Comparison of ENCODE assay signal across 19 cellular contexts in the genomic region with DNA sequence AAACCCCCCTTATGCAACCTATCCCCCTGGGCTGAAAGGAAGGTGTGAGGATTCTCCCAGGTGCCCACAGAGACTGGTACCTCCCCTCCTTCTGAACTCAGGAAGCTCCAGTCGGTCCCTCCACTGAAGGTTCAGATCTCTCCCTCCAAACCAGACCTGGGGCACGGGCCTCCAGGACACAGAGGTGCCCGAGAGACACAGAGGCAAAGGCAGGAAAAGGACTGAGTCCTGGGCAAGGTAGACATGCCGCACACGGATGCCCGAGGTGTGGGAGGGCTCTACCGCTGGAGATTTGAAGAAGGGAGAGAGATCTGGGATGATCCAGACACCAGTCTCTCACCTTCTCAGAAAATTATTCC. TPM values are rescaled to one million over a fixed set of nuclear protein-coding genes. Genes with fewer than 3 reads are reported as not detected.
DNase-seq lines count a peak whose midpoint lies in the region; ATAC-seq and TF ChIP-seq lines count a peak whose summit lies in the region.
"Had no signal": no experiment of that assay in that cellular context is flagged by ENCODE, and none has a peak within 500 bp of the region (broad histone marks: within the 10 kb centered on the region; RNA-seq: fewer than 3 reads in every experiment).

No MANE protein-coding gene starts in this region.

- H3K27ac ChIP-seq in IMR-90 (ENCODE audit: insufficient read depth, low read length): peak overlapping the region; percentile 78
- no peak overlapping the region for H3K27ac ChIP-seq in sigmoid colon
- H3K27ac ChIP-seq: left ventricle myocardium inferior had no signal

- ATAC-seq in IMR-90 (ENCODE audit: low read depth) (peak; percentile 3), GM19324 (IDR thresholded peaks at IDR 0.05; ENCODE audit: low FRiP score, unreplicated experiment) (no peak)
- ATAC-seq: activated CD4-positive, CD25-positive, alpha-beta regulatory T cell treated with anti-CD3 and anti-CD28 coated beads, Interleukin-2, amount 50 U/mL, for 24 hours had no signal

- no TSS peak for BruUV-seq in IMR-90 (replicated peaks; lab: Mats Ljungman, UMichigan)

- H3K4me3 Mint-ChIP-seq in dendritic cell treated with granulocyte-macrophage colony-stimulating factor and Interleukin-4, amounts not matched to agents 40 ng/mL and 50 ng/mL, for 4 days: no peak overlapping the region
- H3K4me3 Mint-ChIP-seq in mesothelial cell of epicardium: no peak overlapping the region
- H3K4me3 Mint-ChIP-seq: brain; CD4-positive, CD25-positive, alpha-beta regulatory T cell; IgD-negative memory B cell; nephron progenitor cell had no signal

- intact Hi-C loops in IMR-90 (cut with micrococcal nuclease) (no loop called here), sigmoid colon (cut with DNase I) (no loop called here)
- intact Hi-C loops in dendritic cell treated with granulocyte-macrophage colony-stimulating factor and Interleukin-4, amounts not matched to agents 40 ng/mL and 50 ng/mL, for 4 days (cut with micrococcal nuclease): no loop called here

- H3K4me3 ChIP-seq in IMR-90 (ENCODE audit: insufficient read depth, low read depth, low read length) (no peak overlapping the region), sigmoid colon (no peak overlapping the region)
- H3K4me3 ChIP-seq: left ventricle myocardium inferior had no signal

- peak overlapping the region; percentile 84 for H3K18ac ChIP-seq in IMR-90 (ENCODE audit: low read depth, low read length)

- no peak for TF ChIP-seq POLR2A in IMR-90 (IDR thresholded peaks at IDR 0.05; ENCODE audit: low read depth, low read length)
- no peak for TF ChIP-seq POLR2A in sigmoid colon (IDR thresholded peaks at IDR 0.05)

- in situ Hi-C loops in IMR-90 (cut with MboI; ENCODE audit: low sequenced_read_pairs): loop anchor here (10.0 kb wide), 1 partner anchor 189 kb away; a partner anchor contains a TSS

- peak overlapping the region; percentile 92 for H2AK9ac ChIP-seq in IMR-90 (replicated peaks; ENCODE audit: low read depth, low read length, poor library complexity)

- H3K27me3 ChIP-seq in IMR-90 (ENCODE audit: control insufficient read depth, insufficient read depth, low read length) (no peaks in the 10 kb centered on the region), sigmoid colon (peaks cover 0 to 26% (median 3%) of the 10 kb centered on the region in 3 donors)

- no peaks in the 10 kb centered on the region for H3K36me3 Mint-ChIP-seq in dendritic cell treated with granulocyte-macrophage colony-stimulating factor and Interleukin-4, amounts not matched to agents 40 ng/mL and 50 ng/mL, for 4 days (ENCODE audit: low read depth)
- H3K36me3 Mint-ChIP-seq in mesothelial cell of epicardium: no peaks in the 10 kb centered on the region
- H3K36me3 Mint-ChIP-seq: brain; CD4-positive, CD25-positive, alpha-beta regulatory T cell had no signal

- no peak for TF ChIP-seq CTCF in IMR-90 (conservative IDR thresholded peaks at IDR 0.05; ENCODE audit: low read depth, low read length)
- no peak for TF ChIP-seq CTCF in sigmoid colon (IDR thresholded peaks at IDR 0.05)
- TF ChIP-seq CTCF in mesothelial cell of epicardium (IDR thresholded peaks at IDR 0.05; ENCODE audit: unreplicated experiment): no peak

- peaks cover 35% of the 10 kb centered on the region for H3K9me1 ChIP-seq in IMR-90 (ENCODE audit: insufficient read depth, low read length)

- H3K4me1 Mint-ChIP-seq in dendritic cell treated with granulocyte-macrophage colony-stimulating factor and Interleukin-4, amounts not matched to agents 40 ng/mL and 50 ng/mL, for 4 days (ENCODE audit: low read depth): peaks cover 38% of the 10 kb centered on the region
- H3K4me1 Mint-ChIP-seq in mesothelial cell of epicardium: peaks cover 2% of the 10 kb centered on the region

- TF ChIP-seq EP300 in sigmoid colon (IDR thresholded peaks at IDR 0.05): no peak

- no peak for TF ChIP-seq RAD21 in IMR-90 (IDR thresholded peaks at IDR 0.05; ENCODE audit: low read length)

- peak overlapping the region; percentile 89 for H3K23ac ChIP-seq in IMR-90 (ENCODE audit: low read depth, low read length)

- H2AK5ac ChIP-seq in IMR-90 (ENCODE audit: low read depth, low read length): peak overlapping the region; percentile 97

- H3K79me1 ChIP-seq in IMR-90 (ENCODE audit: low read depth in 1 of 2, low read length in 2 of 2): peaks cover 9 to 10% of the 10 kb centered on the region in 2 experiments; a peak in 2 of 4 replicates

- H3K9me3 ChIP-seq in IMR-90 (ENCODE audit: control insufficient read depth, insufficient read depth, low read length): no peaks in the 10 kb centered on the region
- H3K9me3 ChIP-seq in sigmoid colon: no peaks in the 10 kb centered on the region
- H3K9me3 ChIP-seq: left ventricle myocardium inferior had no signal

- CTCF ChIA-PET in IMR-90 (lab: Yijun Ruan, JAX): interaction anchor here (0.6 kb wide), 1 partner anchor 38 kb away, joined by 3 read pairs; no protein-coding TSS in a partner anchor

- peak overlapping the region; percentile 95 for H2BK20ac ChIP-seq in IMR-90 (ENCODE audit: low read depth, low read length)

- H3K4me1 ChIP-seq in IMR-90 (ENCODE audit: control insufficient read depth, insufficient read depth, low read length): peaks cover 29% of the 10 kb centered on the region
- no peaks in the 10 kb centered on the region for H3K4me1 ChIP-seq in sigmoid colon

- H3K56ac ChIP-seq in IMR-90 (ENCODE audit: extremely low read depth, insufficient read depth, low read length): peak overlapping the region; percentile 69

- H4K20me1 ChIP-seq in IMR-90 (ENCODE audit: insufficient read depth, low read length): no peaks in the 10 kb centered on the region

- peak overlapping the region; percentile 95 for H3K4ac ChIP-seq in IMR-90 (ENCODE audit: low read depth, low read length)

- H2AFZ ChIP-seq in IMR-90 (replicated peaks; ENCODE audit: low read length, poor library complexity): peak overlapping the region; percentile 82

- peak overlapping the region; percentile 100 for H2BK15ac ChIP-seq in IMR-90 (ENCODE audit: low read depth, low read length)

- peak overlapping the region; percentile 44 for H3K4me2 ChIP-seq in IMR-90 (ENCODE audit: low read depth, low read length)

- peak overlapping the region; percentile 57 to 95 for H4K8ac ChIP-seq in IMR-90 (ENCODE audit: low read depth in 2 of 2, low read length in 2 of 2)

- H3K9ac ChIP-seq in IMR-90 (ENCODE audit: low read depth, low read length): peak overlapping the region; percentile 3; the same call in 1 of the 2 replicates

- no peak for DNase-seq in IMR-90
- DNase-seq in sigmoid colon: peak; percentile 32
- DNase-seq in mesothelial cell of epicardium (ENCODE audit: low spot score in 2 of 2, unreplicated experiment in 2 of 2): no peak
- DNase-seq: activated naive CD4-positive, alpha-beta T cell treated with Interleukin-2 at 50 U/mL for 16 hours; CD4-positive, CD25-positive, alpha-beta regulatory T cell; DND-41; left ventricle myocardium inferior; NCI-H1092 treated with DMSO at 0.1 percent for 48 hours; nephron progenitor cell; stimulated activated CD4-positive, alpha-beta T cell treated with anti-CD3 and anti-CD28 coated beads, Interleukin-2, amount 100 ng/mL, for 48 hours; stimulated activated CD8-positive, alpha-beta memory T cell treated with anti-CD3 and anti-CD28 coated beads, Interleukin-4, amount 100 ng/mL, for 48 hours had no signal

- dilution Hi-C loops in IMR-90 (cut with HindIII; ENCODE audit: low sequenced_read_pairs, unreplicated experiment): no loop called here

- peak overlapping the region; percentile 98 for H2BK120ac ChIP-seq in IMR-90 (ENCODE audit: low read depth, low read length)

- peak overlapping the region; percentile 86 for H2BK5ac ChIP-seq in IMR-90 (ENCODE audit: low read depth, low read length, poor library complexity, severe bottlenecking)

- peak overlapping the region; percentile 12 for H3K27ac Mint-ChIP-seq in dendritic cell treated with granulocyte-macrophage colony-stimulating factor and Interleukin-4, amounts not matched to agents 40 ng/mL and 50 ng/mL, for 4 days
- no peak overlapping the region for H3K27ac Mint-ChIP-seq in mesothelial cell of epicardium
- H3K27ac Mint-ChIP-seq: brain; CD4-positive, CD25-positive, alpha-beta regulatory T cell; IgD-negative memory B cell had no signal

- peak overlapping the region; percentile 95 for H4K91ac ChIP-seq in IMR-90 (ENCODE audit: insufficient read depth, low read depth, low read length)

- POLR2A ChIA-PET in IMR-90 (lab: Charles Lee; ENCODE audit: unreplicated experiment): interaction anchor here (1.0 kb wide), 1 partner anchor 20 kb away, joined by 3 read pairs; a partner anchor contains a TSS

- WGBS in IMR-90 (ENCODE audit: extremely low coverage in 2 of 2, insufficient read length in 1 of 2), 2 experiments: no CpG with 5 or more reads among the region's 7 CpGs
- 86 to 88% methylated on average over 7 of the region's 7 CpGs for WGBS in sigmoid colon, 2 donors

- H4K5ac ChIP-seq in IMR-90 (ENCODE audit: low read depth, low read length): peak overlapping the region; percentile 73

- H3K36me3 ChIP-seq in IMR-90 (ENCODE audit: control insufficient read depth, insufficient read depth, low read length): no peaks in the 10 kb centered on the region
- H3K36me3 ChIP-seq in sigmoid colon: no peaks in the 10 kb centered on the region
- H3K36me3 ChIP-seq: left ventricle myocardium inferior had no signal

- H3K27me3 Mint-ChIP-seq in dendritic cell treated with granulocyte-macrophage colony-stimulating factor and Interleukin-4, amounts not matched to agents 40 ng/mL and 50 ng/mL, for 4 days: peaks cover 11% of the 10 kb centered on the region
- peaks cover 4% of the 10 kb centered on the region for H3K27me3 Mint-ChIP-seq in mesothelial cell of epicardium (ENCODE audit: low read depth)

- H3K9me3 Mint-ChIP-seq in dendritic cell treated with granulocyte-macrophage colony-stimulating factor and Interleukin-4, amounts not matched to agents 40 ng/mL and 50 ng/mL, for 4 days: no peaks in the 10 kb centered on the region
- H3K9me3 Mint-ChIP-seq in mesothelial cell of epicardium: no peaks in the 10 kb centered on the region
- H3K9me3 Mint-ChIP-seq: brain, IgD-negative memory B cell, nephron progenitor cell had no signal

- peak overlapping the region; percentile 65 for H3K14ac ChIP-seq in IMR-90 (replicated peaks; ENCODE audit: low read depth, low read length)

RNA-seq across cellular contexts. Expression of a gene that starts 3.6 kb away (rescaled TPM):
- not detected in 2 replicates for total RNA-seq in IMR-90 (2012; rRNA removed)
- 0.05 TPM in 1 of 2 replicates, not detected in the other for polyA plus RNA-seq in IMR-90 (2012; rRNA removed)
- polyA plus RNA-seq in IMR-90 (2012; cell fraction: cytosol; rRNA removed): not detected in 2 replicates
- polyA plus RNA-seq in IMR-90 (2012; cell fraction: nucleus; rRNA removed; ENCODE audit: low replicate concordance): not detected in 2 replicates
- under 1 TPM in 1 of 4 donors, not detected in 3; 0.68 TPM for total RNA-seq in sigmoid colon
- under 1 TPM in 1 of 3 donors, not detected in 2; 0.28 TPM for polyA plus RNA-seq in sigmoid colon
- total RNA-seq in mesothelial cell of epicardium: not detected in 3 replicates
- total RNA-seq: CD4-positive, CD25-positive, alpha-beta regulatory T cell; H1; left ventricle myocardium inferior; temporal lobe had no signal
- polyA plus RNA-seq: IgD-negative memory B cell had no signal

RNA-seq across cellular contexts. Expression of a gene that starts 10.7 kb away (rescaled TPM):
- total RNA-seq in IMR-90 (2012; rRNA removed) (0.28 and 0.36 TPM in 2 replicates), sigmoid colon (under 1 TPM in 1 of 4 donors, not detected in 3; 0.27 TPM), mesothelial cell of epicardium (not detected in 3 replicates)
- polyA plus RNA-seq in IMR-90 (2012; rRNA removed) (0.31 and 0.37 TPM in 2 replicates), sigmoid colon (not detected)
- 0.23 and 0.43 TPM in 2 replicates for polyA plus RNA-seq in IMR-90 (2012; cell fraction: cytosol; rRNA removed)
- polyA plus RNA-seq in IMR-90 (2012; cell fraction: nucleus; rRNA removed; ENCODE audit: low replicate concordance): 1.3 and 1.8 TPM in 2 replicates
- total RNA-seq: CD4-positive, CD25-positive, alpha-beta regulatory T cell; H1; left ventricle myocardium inferior; T-helper 2 cell treated with Interferon-gamma antibody and Interleukin-4, amounts not matched to agents 100 ng/mL and 5 ng/mL, for 36 hours; temporal lobe had no signal
- polyA plus RNA-seq: IgD-negative memory B cell had no signal

RNA-seq across cellular contexts. Expression of a gene that starts 20.2 kb away (rescaled TPM):
- total RNA-seq in IMR-90 (2012; rRNA removed): 61.9 and 83.7 TPM in 2 replicates
- polyA plus RNA-seq in IMR-90 (2012; rRNA removed): 74.0 and 86.3 TPM in 2 replicates
- polyA plus RNA-seq in IMR-90 (2012; cell fraction: cytosol; rRNA removed): 36.7 and 38.7 TPM in 2 replicates
- 13.9 and 46.2 TPM in 2 replicates for polyA plus RNA-seq in IMR-90 (2012; cell fraction: nucleus; rRNA removed; ENCODE audit: low replicate concordance)
- 10 to 100 TPM; 22.4 to 38.9 (median 30.1) TPM for total RNA-seq in sigmoid colon
- 10 to 100 TPM; 49.2 to 94.3 (median 50.0) TPM for polyA plus RNA-seq in sigmoid colon
- total RNA-seq in mesothelial cell of epicardium: 43.2 to 48.5 TPM (median 45.6 TPM) in 3 replicates

RNA-seq across cellular contexts. Expression of a gene that starts 20.5 kb away (rescaled TPM):
- total RNA-seq in IMR-90 (2012; rRNA removed) (71.9 and 73.8 TPM in 2 replicates), sigmoid colon (100 to 1,000 TPM in 1 of 4 donors, 10 to 100 TPM in 3; 79.9 to 129 (median 93.9) TPM), mesothelial cell of epicardium (372 to 401 TPM (median 374 TPM) in 3 replicates)
- polyA plus RNA-seq in IMR-90 (2012; rRNA removed) (167 and 185 TPM in 2 replicates), sigmoid colon (100 to 1,000 TPM in 1 of 3 donors, 10 to 100 TPM in 2; 37.8 to 114 (median 40.9) TPM)
- 47.0 and 54.1 TPM in 2 replicates for polyA plus RNA-seq in IMR-90 (2012; cell fraction: cytosol; rRNA removed)
- 631 and 1,195 TPM in 2 replicates for polyA plus RNA-seq in IMR-90 (2012; cell fraction: nucleus; rRNA removed; ENCODE audit: low replicate concordance)

RNA-seq across cellular contexts. Expression of a gene that starts 58.2 kb away (rescaled TPM):
- total RNA-seq in IMR-90 (2012; rRNA removed): 3.6 and 3.9 TPM in 2 replicates
- 24.4 and 30.0 TPM in 2 replicates for polyA plus RNA-seq in IMR-90 (2012; rRNA removed)
- polyA plus RNA-seq in IMR-90 (2012; cell fraction: cytosol; rRNA removed): 11.1 and 16.7 TPM in 2 replicates
- polyA plus RNA-seq in IMR-90 (2012; cell fraction: nucleus; rRNA removed; ENCODE audit: low replicate concordance): 239 and 468 TPM in 2 replicates
- total RNA-seq in sigmoid colon: 1 to 10 TPM; 2.0 to 7.5 (median 2.8) TPM
- polyA plus RNA-seq in sigmoid colon: 1 to 10 TPM in 1 of 3 donors, under 1 TPM in 2; 0.46 to 5.4 (median 0.60) TPM
- 26.4 to 30.4 TPM (median 29.3 TPM) in 3 replicates for total RNA-seq in mesothelial cell of epicardium
